ENCODE assay signal across 8 cellular contexts in genomic region chr1:9824702-9825089, GRCh38.
DNase-seq lines count a peak whose midpoint lies in the region; ATAC-seq and TF ChIP-seq lines count a peak whose summit lies in the region.

No MANE protein-coding gene starts in this region.

- no peaks in the 10 kb centered on the region for H3K36me3 Mint-ChIP-seq in nephron progenitor cell (ENCODE audit: low read depth)

- H3K9me3 Mint-ChIP-seq in nephron progenitor cell: no peaks in the 10 kb centered on the region

- H3K27ac ChIP-seq in duodenal mucosa (ENCODE audit: low read depth, low read length): peak overlapping the region; percentile 72

- no peaks in the 10 kb centered on the region for H3K9me3 ChIP-seq in duodenal mucosa (ENCODE audit: control insufficient read depth in 1 of 2, low read length in 2 of 2)

- DNase-seq in AG10803 (ENCODE audit: low read depth) (no peak), LNCaP clone FGC (ENCODE audit: low read depth) (no peak), nephron progenitor cell (no peak), medulla oblongata (ENCODE audit: extremely low spot score) (no peak), NCI-H128 (lab: John Stamatoyannopoulos, UW; ENCODE audit: unreplicated experiment) (no peak)
- no peak for DNase-seq in effector CD8-positive, alpha-beta T cell (lab: John Stamatoyannopoulos, UW)

- H3K27me3 Mint-ChIP-seq in nephron progenitor cell (ENCODE audit: low read depth, poor library complexity): peaks cover 26% of the 10 kb centered on the region

- no peak for TF ChIP-seq CTCF in AG10803 (conservative IDR thresholded peaks at IDR 0.05; ENCODE audit: low read length)
- TF ChIP-seq CTCF in LNCaP clone FGC (IDR thresholded peaks at IDR 0.05; ENCODE audit: control insufficient read depth, extremely low read depth, insufficient read depth): no peak
- no peak for TF ChIP-seq CTCF in nephron progenitor cell (IDR thresholded peaks at IDR 0.05)

- no peak overlapping the region for H3K27ac Mint-ChIP-seq in nephron progenitor cell

- peak overlapping the region; percentile 64 for H3K4me3 ChIP-seq in AG10803 (ENCODE audit: low read length)
- H3K4me3 ChIP-seq in LNCaP clone FGC (ENCODE audit: low read depth, low read length): 0 out of 2 replicates have a peak overlapping the region, but pooled peaks have one; percentile 6
- H3K4me3 ChIP-seq in duodenal mucosa (ENCODE audit: low read depth in 1 of 2, low read length in 2 of 2): peak overlapping the region; percentile 68 to 72

- no peak for ATAC-seq in GM21619 (IDR thresholded peaks at IDR 0.05; ENCODE audit: unreplicated experiment)

- H3K36me3 ChIP-seq in duodenal mucosa (ENCODE audit: control insufficient read depth in 1 of 2, insufficient read depth in 2 of 2, low read length in 2 of 2): no peaks in the 10 kb centered on the region

- peaks cover 50% of the 10 kb centered on the region for H3K4me1 Mint-ChIP-seq in nephron progenitor cell

- H3K4me1 ChIP-seq in duodenal mucosa (ENCODE audit: control insufficient read depth in 1 of 2, insufficient read depth in 2 of 2, low read length in 2 of 2): peaks cover 34 to 39% of the 10 kb centered on the region in 2 donors

- H3K4me3 Mint-ChIP-seq in nephron progenitor cell: peak overlapping the region; percentile 56

- no peaks in the 10 kb centered on the region for H3K27me3 ChIP-seq in duodenal mucosa (ENCODE audit: control insufficient read depth in 1 of 2, insufficient read depth in 2 of 2, low read length in 2 of 2)

- H3K9ac ChIP-seq in duodenal mucosa (ENCODE audit: low read depth in 1 of 2, low read length in 2 of 2): peak overlapping the region; percentile 68 to 72

Comparison
In these comparisons a context has a peak if more than half of its experiments do, and no peak if none do; other contexts are left out.
1. H3K4me3 ChIP-seq: peak in every context shown above with its lines; median percentile 70 in duodenal mucosa; 64 in AG10803; 6 in LNCaP clone FGC.